In the genomic region with DNA sequence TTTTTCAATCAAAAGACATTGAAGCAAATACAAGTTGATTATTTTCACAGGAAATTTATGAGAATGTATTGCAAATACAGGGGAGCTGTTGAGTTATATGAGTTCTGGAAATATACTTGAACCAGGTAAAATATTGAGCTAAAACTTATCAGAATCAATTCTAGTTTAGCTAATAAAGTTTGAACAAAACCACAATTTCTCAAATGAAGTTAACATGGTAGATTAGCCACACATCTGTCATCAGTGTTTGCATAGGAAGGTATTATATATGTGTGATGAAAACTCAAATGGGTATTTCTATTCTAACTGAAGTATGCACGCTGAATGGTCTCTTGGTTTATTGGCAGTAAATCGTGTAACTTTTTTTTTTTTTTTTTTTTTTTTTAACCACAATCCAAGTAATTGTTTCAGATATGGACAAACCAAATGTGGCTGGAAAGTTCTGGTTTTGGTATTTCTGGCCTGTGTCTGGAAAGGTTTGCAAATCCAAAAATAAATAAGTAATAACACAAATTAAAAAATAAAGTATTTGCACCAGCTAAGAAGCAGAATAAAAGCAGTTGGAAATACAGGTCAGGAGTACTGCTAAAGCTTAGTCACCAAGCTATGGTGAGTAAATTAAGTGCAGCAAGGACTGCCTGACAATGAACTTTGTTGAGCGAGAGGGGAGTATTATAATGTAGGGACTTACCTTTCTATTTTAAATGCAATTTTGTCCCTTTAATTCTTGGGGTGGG, we compare ENCODE assay signal across 31 cellular contexts.
"Had no signal": no experiment of that assay in that cellular context is flagged by ENCODE, and none has a peak within 500 bp of the region (broad histone marks: within the 10 kb centered on the region; RNA-seq: fewer than 3 reads in every experiment).

No MANE protein-coding gene starts in this region.

- H3K9me3 ChIP-seq: left lung, lower lobe of right lung, pancreas, prostate gland, stomach, testis, thyroid gland, transverse colon, upper lobe of left lung had no signal

- H3K36me3 Mint-ChIP-seq: immature natural killer cell; naive thymus-derived CD8-positive, alpha-beta T cell; stimulated activated naive B cell treated with anti-CD40 and anti-IgM and Interleukin-4, amounts not matched to agents 10 μg/mL and 1 μg/mL and 100 μg/mL, for 72 hours had no signal

- H3K27me3 Mint-ChIP-seq: stimulated activated naive B cell treated with anti-CD40 and anti-IgM and Interleukin-4, amounts not matched to agents 10 μg/mL and 1 μg/mL and 100 μg/mL, for 72 hours had no signal

- H3K9me3 Mint-ChIP-seq: naive thymus-derived CD8-positive, alpha-beta T cell; nephron; neural crest cell; stimulated activated naive B cell treated with anti-CD40 and anti-IgM and Interleukin-4, amounts not matched to agents 10 μg/mL and 1 μg/mL and 100 μg/mL, for 72 hours had no signal

- H3K27ac Mint-ChIP-seq: immature natural killer cell; nephron; stimulated activated naive B cell treated with anti-CD40 and anti-IgM and Interleukin-4, amounts not matched to agents 10 μg/mL and 1 μg/mL and 100 μg/mL, for 72 hours had no signal

- FAIRE-seq: islet of Langerhans, kidney, pancreas, urothelium cell line had no signal

- H3K4me1 ChIP-seq: left lung, lower lobe of right lung, pancreas, prostate gland, stomach, testis, thyroid gland, transverse colon, upper lobe of left lung had no signal

- H3K27ac ChIP-seq: left lung, lower lobe of right lung, pancreas, prostate gland, skin epidermis, stomach, testis, thyroid gland, transverse colon, upper lobe of left lung had no signal

- H3K4me1 Mint-ChIP-seq: immature natural killer cell; naive thymus-derived CD8-positive, alpha-beta T cell; nephron; neural crest cell; stimulated activated naive B cell treated with anti-CD40 and anti-IgM and Interleukin-4, amounts not matched to agents 10 μg/mL and 1 μg/mL and 100 μg/mL, for 72 hours had no signal

- H3K27me3 ChIP-seq: left lung, pancreas, stomach, testis, thyroid gland, transverse colon, upper lobe of left lung had no signal

- DNase-seq: immature natural killer cell; kidney; left colon; left lung; lower lobe of right lung; mammary epithelial cell; mesenchymal stem cell; naive thymus-derived CD8-positive, alpha-beta T cell; nucleus accumbens; pancreas; posterior cingulate gyrus; retina; right cardiac atrium; stimulated activated CD4-positive, alpha-beta T cell treated with anti-CD3 and anti-CD28 coated beads, Interleukin-12 subunit alpha, Interleukin-12 subunit beta, amount 100 ng/mL, for 4 hours; stimulated activated CD4-positive, alpha-beta T cell treated with anti-CD3 and anti-CD28 coated beads, Interleukin-15, amount 100 ng/mL, for 24 hours; stimulated activated CD4-positive, alpha-beta T cell treated with anti-CD3 and anti-CD28 coated beads, Interleukin-2, amount 100 ng/mL, for 24 hours; stimulated activated CD4-positive, alpha-beta T cell treated with anti-CD3 and anti-CD28 coated beads, Interleukin-4, amount 100 ng/mL, for 1 hour; stimulated activated naive B cell treated with anti-CD40 and anti-IgM and Interleukin-4, amounts not matched to agents 10 μg/mL and 1 μg/mL and 100 μg/mL, for 72 hours; stimulated activated naive CD8-positive, alpha-beta T cell treated with anti-CD3 and anti-CD28 coated beads, Interleukin-15, Interleukin-2, amounts not matched to agents 100 U/mL and 50 U/mL, for 24 hours; stomach; testis; thyroid gland; transverse colon; upper lobe of left lung had no signal

- H3K36me3 ChIP-seq: left lung, lower lobe of right lung, pancreas, prostate gland, stomach, thyroid gland, transverse colon, upper lobe of left lung had no signal

- H3K4me3 Mint-ChIP-seq: immature natural killer cell; naive thymus-derived CD8-positive, alpha-beta T cell; nephron; neural crest cell; stimulated activated naive B cell treated with anti-CD40 and anti-IgM and Interleukin-4, amounts not matched to agents 10 μg/mL and 1 μg/mL and 100 μg/mL, for 72 hours had no signal

- H3K4me3 ChIP-seq: left lung, lower lobe of right lung, pancreas, prostate gland, skin epidermis, stomach, testis, thyroid gland, transverse colon, upper lobe of left lung had no signal

- ATAC-seq: left colon; left lung; lower lobe of right lung; naive thymus-derived CD8-positive, alpha-beta T cell; pancreas; right cardiac atrium; sciatic nerve; stimulated activated naive B cell treated with anti-CD40 and anti-IgM and Interleukin-4, amounts not matched to agents 10 μg/mL and 1 μg/mL and 100 μg/mL, for 72 hours; stimulated activated naive CD8-positive, alpha-beta T cell treated with anti-CD3 and anti-CD28 coated beads, Interleukin-15, Interleukin-2, amounts not matched to agents 100 U/mL and 50 U/mL, for 24 hours had no signal
